ENCODE assay signal across 8 cellular contexts in the genomic region with DNA sequence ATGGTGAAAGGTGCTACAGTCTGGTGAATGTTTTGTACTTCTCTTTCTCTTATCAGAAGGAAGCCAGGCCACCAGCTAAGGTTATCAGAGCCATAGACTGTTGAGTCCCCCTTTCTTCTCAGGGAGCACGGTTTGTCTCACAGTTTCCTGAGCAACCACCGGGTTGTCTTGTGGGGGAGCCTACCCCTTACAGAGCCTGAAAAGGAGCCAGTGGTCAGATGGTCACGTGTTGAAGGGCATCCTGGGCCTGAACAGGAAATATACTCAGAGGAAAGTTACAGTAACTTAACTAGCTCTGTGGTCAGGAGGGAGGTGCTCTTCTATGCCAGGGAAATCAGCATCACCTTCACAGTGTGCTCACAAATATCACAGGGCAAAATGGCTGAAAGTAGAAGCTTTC. TPM values are rescaled to one million over a fixed set of nuclear protein-coding genes. Genes with fewer than 3 reads are reported as not detected.
A peak's percentile ranks its signal among the peaks of the same experiment; 100 is the strongest.
DNase-seq lines count a peak whose midpoint lies in the region; ATAC-seq, FAIRE-seq and TF ChIP-seq lines count a peak whose summit lies in the region.

No MANE protein-coding gene starts in this region.

- H3K4me1 ChIP-seq in MM.1S (ENCODE audit: low read length): peaks cover 85% of the 10 kb centered on the region

- TF ChIP-seq CTCF in MM.1S (IDR thresholded peaks at IDR 0.05; ENCODE audit: low read length): no peak

- DNase-seq in GM12892 (ENCODE audit: insufficient read length) (no peak), MM.1S (peak; percentile 94), middle frontal gyrus (ENCODE audit: extremely low spot score, low spot score) (no peak), DMS114 treated with DMSO at 0.1 percent for 48 hours (lab: John Stamatoyannopoulos, UW; ENCODE audit: unreplicated experiment) (no peak)
- peak; percentile 23 for DNase-seq in activated naive CD8-positive, alpha-beta T cell treated with anti-CD3 and anti-CD28 coated beads, Interleukin-2, amount 50 U/mL, for 16 hours (ENCODE audit: low read depth, low spot score)
- DNase-seq in stimulated activated naive CD4-positive, alpha-beta T cell treated with Interleukin-2 at 50 U/mL for 16 hours (lab: John Stamatoyannopoulos, UW): peak; percentile 61
- DNase-seq in effector CD8-positive, alpha-beta T cell (lab: John Stamatoyannopoulos, UW): no peak

- ATAC-seq in GM21737 (IDR thresholded peaks at IDR 0.05; ENCODE audit: unreplicated experiment): peak; percentile 96

- H3F3A ChIP-seq in MM.1S (ENCODE audit: insufficient read depth, low read length): peaks cover 45% of the 10 kb centered on the region

- H3K9ac ChIP-seq in MM.1S (ENCODE audit: low read length): peak overlapping the region; percentile 53

- peaks cover 100% of the 10 kb centered on the region for H3K79me2 ChIP-seq in MM.1S (ENCODE audit: low read length)

- peak; percentile 78 for FAIRE-seq in GM12892 (lab: Jason Lieb, UNC)

- H3K4me2 ChIP-seq in MM.1S (ENCODE audit: low read depth, low read length): peak overlapping the region; percentile 77

- H3K27ac ChIP-seq in MM.1S (ENCODE audit: low read length): peak overlapping the region; percentile 85

- no peaks in the 10 kb centered on the region for H3K27me3 ChIP-seq in MM.1S (replicated peaks; ENCODE audit: insufficient read depth, low read length)

- no peaks in the 10 kb centered on the region for H3K9me2 ChIP-seq in MM.1S (replicated peaks; ENCODE audit: insufficient read depth, low read length)

- peak overlapping the region; percentile 16; the same call in 1 of the 2 replicates for H3K4me3 ChIP-seq in MM.1S (ENCODE audit: low read length)

- H4K20me1 ChIP-seq in MM.1S (ENCODE audit: insufficient read depth, low read length): no peaks in the 10 kb centered on the region

- no peaks in the 10 kb centered on the region for H3K9me3 ChIP-seq in MM.1S (replicated peaks; ENCODE audit: insufficient read depth, low read length)

- H3K36me3 ChIP-seq in MM.1S (replicated peaks; ENCODE audit: insufficient read depth, low read length): peaks cover 13% of the 10 kb centered on the region

- no peak overlapping the region for H2AFZ ChIP-seq in MM.1S (ENCODE audit: low read length)

- TF ChIP-seq POLR2A in GM12892 (IDR thresholded peaks at IDR 0.05; ENCODE audit: low read depth, low read length): peak; percentile 20; the same call in 1 of the 2 replicates

RNA-seq across cellular contexts. Expression of gene CD28, which starts 11.6 kb away (rescaled TPM):
- 5.8 TPM for polyA plus RNA-seq in GM12892 (2012; ENCODE audit: missing spikeins)

Comparison
In these comparisons a context has a peak if more than half of its experiments do, and no peak if none do; other contexts are left out.
1. DNase-seq: peak in MM.1S (single experiment), activated naive CD8-positive, alpha-beta T cell treated with anti-CD3 and anti-CD28 coated beads, Interleukin-2, amount 50 U/mL, for 16 hours (single experiment) and stimulated activated naive CD4-positive, alpha-beta T cell treated with Interleukin-2 at 50 U/mL for 16 hours (single experiment); none in GM12892 (single experiment), middle frontal gyrus (single experiment), DMS114 treated with DMSO at 0.1 percent for 48 hours (single experiment) and effector CD8-positive, alpha-beta T cell (single experiment).